ENCODE assay signal across 16 cellular contexts in genomic region chr11:36295926-36296325, GRCh38. TPM values are rescaled to one million over a fixed set of nuclear protein-coding genes. Genes with fewer than 3 reads are reported as not detected.
DNase-seq lines count a peak whose midpoint lies in the region; ATAC-seq and TF ChIP-seq lines count a peak whose summit lies in the region.
"Had no signal": no experiment of that assay in that cellular context is flagged by ENCODE, and none has a peak within 500 bp of the region (broad histone marks: within the 10 kb centered on the region; RNA-seq: fewer than 3 reads in every experiment).

Gene PRR5L, plus strand, starts transcription at chr11:36296288. Its CDS starts 104,834 bp downstream, at chr11:36401122.

- H3F3A ChIP-seq in neural progenitor cell (ENCODE audit: low read depth): no peaks in the 10 kb centered on the region

- H3K36me3 ChIP-seq in neural progenitor cell: no peaks in the 10 kb centered on the region
- H3K36me3 ChIP-seq: heart left ventricle had no signal

- no peak within 1 kb of the TSS for H3K4me3 ChIP-seq in fibroblast of villous mesenchyme (ENCODE audit: low read depth, low read length)
- H3K4me3 ChIP-seq in neural progenitor cell: no peak within 1 kb of the TSS
- H3K4me3 ChIP-seq: heart left ventricle had no signal

- no peak within 1 kb of the TSS for H3K4me2 ChIP-seq in neural progenitor cell

- H3K36me3 Mint-ChIP-seq in activated naive CD8-positive, alpha-beta T cell treated with anti-CD3 and anti-CD28 coated beads, Interleukin-2, amount 10 ng/mL, durations not matched to agents 7 days and 5 days: no peaks in the 10 kb centered on the region
- no peaks in the 10 kb centered on the region for H3K36me3 Mint-ChIP-seq in activated naive CD8-positive, alpha-beta T cell treated with anti-CD3 and anti-CD28 coated beads, Interleukin-2, amount 50 U/mL, for 24 hours (ENCODE audit: low read depth)
- no peaks in the 10 kb centered on the region for H3K36me3 Mint-ChIP-seq in neural progenitor cell
- H3K36me3 Mint-ChIP-seq in activated CD8-positive, alpha-beta T cell treated with anti-CD3 and anti-CD28 coated beads, Interleukin-2, amount 10 ng/mL, durations not matched to agents 7 days and 5 days (ENCODE audit: low read depth): no peaks in the 10 kb centered on the region
- H3K36me3 Mint-ChIP-seq: activated naive CD8-positive, alpha-beta T cell; naive thymus-derived CD8-positive, alpha-beta T cell; stimulated activated effector memory CD8-positive, alpha-beta T cell treated with anti-CD3 and anti-CD28 coated beads, Interleukin-12 subunit alpha, Interleukin-12 subunit beta, amount 100 ng/mL, for 72 hours had no signal

- TF ChIP-seq CTCF in fibroblast of villous mesenchyme (IDR thresholded peaks at IDR 0.05; ENCODE audit: insufficient read depth, low read depth, low read length): no peak
- no peak for TF ChIP-seq CTCF in neural progenitor cell (IDR thresholded peaks at IDR 0.05)

- no peaks in the 10 kb centered on the region for H3K9me3 Mint-ChIP-seq in activated naive CD8-positive, alpha-beta T cell treated with anti-CD3 and anti-CD28 coated beads, Interleukin-2, amount 10 ng/mL, durations not matched to agents 7 days and 5 days
- H3K9me3 Mint-ChIP-seq in activated naive CD8-positive, alpha-beta T cell treated with anti-CD3 and anti-CD28 coated beads, Interleukin-2, amount 50 U/mL, for 24 hours: no peaks in the 10 kb centered on the region
- peaks cover 1% of the 10 kb centered on the region for H3K9me3 Mint-ChIP-seq in neural progenitor cell
- no peaks in the 10 kb centered on the region for H3K9me3 Mint-ChIP-seq in activated CD8-positive, alpha-beta T cell treated with anti-CD3 and anti-CD28 coated beads, Interleukin-2, amount 10 ng/mL, durations not matched to agents 7 days and 5 days (ENCODE audit: insufficient read depth)
- H3K9me3 Mint-ChIP-seq: naive thymus-derived CD8-positive, alpha-beta T cell; stimulated activated effector memory CD8-positive, alpha-beta T cell treated with anti-CD3 and anti-CD28 coated beads, Interleukin-12 subunit alpha, Interleukin-12 subunit beta, amount 100 ng/mL, for 72 hours had no signal

- ATAC-seq in activated naive CD8-positive, alpha-beta T cell treated with anti-CD3 and anti-CD28 coated beads, Interleukin-2, amount 10 ng/mL, durations not matched to agents 7 days and 5 days (ENCODE audit: low read depth): no peak
- no peak for ATAC-seq in activated naive CD8-positive, alpha-beta T cell treated with anti-CD3 and anti-CD28 coated beads, Interleukin-2, amount 50 U/mL, for 24 hours
- no peak for ATAC-seq in GM21423 (IDR thresholded peaks at IDR 0.05; ENCODE audit: unreplicated experiment)
- ATAC-seq in GM19397 (IDR thresholded peaks at IDR 0.05; ENCODE audit: unreplicated experiment): no peak
- ATAC-seq in activated CD8-positive, alpha-beta T cell treated with anti-CD3 and anti-CD28 coated beads, Interleukin-2, amount 10 ng/mL, durations not matched to agents 7 days and 5 days: no peak
- ATAC-seq: heart left ventricle; naive thymus-derived CD8-positive, alpha-beta T cell; stimulated activated effector memory CD8-positive, alpha-beta T cell treated with anti-CD3 and anti-CD28 coated beads, Interleukin-12 subunit alpha, Interleukin-12 subunit beta, amount 100 ng/mL, for 72 hours had no signal

- no peaks in the 10 kb centered on the region for H3K79me2 ChIP-seq in neural progenitor cell (ENCODE audit: low read depth)

- H3K4me1 ChIP-seq in neural progenitor cell: peaks cover 5% of the 10 kb centered on the region

- H3K9ac ChIP-seq in neural progenitor cell: no peak within 1 kb of the TSS

- POLR2A ChIA-PET in activated naive CD8-positive, alpha-beta T cell treated with anti-CD3 and anti-CD28 coated beads, Interleukin-2, amount 10 ng/mL, durations not matched to agents 7 days and 5 days (lab: Charles Lee): no interaction called here
- POLR2A ChIA-PET in activated CD8-positive, alpha-beta T cell treated with anti-CD3 and anti-CD28 coated beads, Interleukin-2, amount 10 ng/mL, durations not matched to agents 7 days and 5 days (lab: Charles Lee): no interaction called here

- H4K20me1 ChIP-seq in neural progenitor cell (ENCODE audit: low read depth): no peaks in the 10 kb centered on the region

- H3K27ac Mint-ChIP-seq in activated naive CD8-positive, alpha-beta T cell treated with anti-CD3 and anti-CD28 coated beads, Interleukin-2, amount 10 ng/mL, durations not matched to agents 7 days and 5 days: no peak within 1 kb of the TSS
- no peak within 1 kb of the TSS for H3K27ac Mint-ChIP-seq in activated naive CD8-positive, alpha-beta T cell treated with anti-CD3 and anti-CD28 coated beads, Interleukin-2, amount 50 U/mL, for 24 hours
- no peak within 1 kb of the TSS for H3K27ac Mint-ChIP-seq in neural progenitor cell
- no peak within 1 kb of the TSS for H3K27ac Mint-ChIP-seq in activated CD8-positive, alpha-beta T cell treated with anti-CD3 and anti-CD28 coated beads, Interleukin-2, amount 10 ng/mL, durations not matched to agents 7 days and 5 days
- H3K27ac Mint-ChIP-seq: activated naive CD8-positive, alpha-beta T cell; naive thymus-derived CD8-positive, alpha-beta T cell; stimulated activated effector memory CD8-positive, alpha-beta T cell treated with anti-CD3 and anti-CD28 coated beads, Interleukin-12 subunit alpha, Interleukin-12 subunit beta, amount 100 ng/mL, for 72 hours had no signal

- no peak within 1 kb of the TSS for H3K27ac ChIP-seq in neural progenitor cell
- H3K27ac ChIP-seq: heart left ventricle had no signal

- peaks cover 5% of the 10 kb centered on the region for H3K27me3 ChIP-seq in neural progenitor cell
- H3K27me3 ChIP-seq: heart left ventricle had no signal

- no peak within 1 kb of the TSS for H3K4me3 Mint-ChIP-seq in activated naive CD8-positive, alpha-beta T cell treated with anti-CD3 and anti-CD28 coated beads, Interleukin-2, amount 10 ng/mL, durations not matched to agents 7 days and 5 days
- no peak within 1 kb of the TSS for H3K4me3 Mint-ChIP-seq in activated naive CD8-positive, alpha-beta T cell treated with anti-CD3 and anti-CD28 coated beads, Interleukin-2, amount 50 U/mL, for 24 hours
- H3K4me3 Mint-ChIP-seq in neural progenitor cell: no peak within 1 kb of the TSS
- no peak within 1 kb of the TSS for H3K4me3 Mint-ChIP-seq in activated CD8-positive, alpha-beta T cell treated with anti-CD3 and anti-CD28 coated beads, Interleukin-2, amount 10 ng/mL, durations not matched to agents 7 days and 5 days
- H3K4me3 Mint-ChIP-seq: activated naive CD8-positive, alpha-beta T cell; naive thymus-derived CD8-positive, alpha-beta T cell; stimulated activated effector memory CD8-positive, alpha-beta T cell treated with anti-CD3 and anti-CD28 coated beads, Interleukin-12 subunit alpha, Interleukin-12 subunit beta, amount 100 ng/mL, for 72 hours had no signal

- CTCF ChIA-PET in activated CD8-positive, alpha-beta T cell treated with anti-CD3 and anti-CD28 coated beads, Interleukin-2, amount 10 ng/mL, durations not matched to agents 7 days and 5 days (lab: Charles Lee): interaction anchor here (1.3 to 13.5 kb wide), 4 partner anchors 168 to 451 kb away, joined by 3 to 201 read pairs (median 91); no protein-coding TSS in a partner anchor

- DNase-seq in activated naive CD8-positive, alpha-beta T cell treated with anti-CD3 and anti-CD28 coated beads, Interleukin-2, amount 10 ng/mL, durations not matched to agents 7 days and 5 days: no peak
- DNase-seq in activated naive CD8-positive, alpha-beta T cell treated with anti-CD3 and anti-CD28 coated beads, Interleukin-2, amount 50 U/mL, for 24 hours: no peak
- no peak for DNase-seq in fibroblast of villous mesenchyme (ENCODE audit: low read depth)
- DNase-seq in neural progenitor cell (ENCODE audit: low spot score): peak; percentile 28
- no peak for DNase-seq in NCI-H82 (lab: John Stamatoyannopoulos, UW)
- DNase-seq in activated CD8-positive, alpha-beta T cell treated with anti-CD3 and anti-CD28 coated beads, Interleukin-2, amount 10 ng/mL, durations not matched to agents 7 days and 5 days: no peak
- DNase-seq: effector CD4-positive, alpha-beta T cell; heart left ventricle; naive thymus-derived CD8-positive, alpha-beta T cell; NCI-H1048; NCI-H526; SIG-M5 had no signal

- H3K4me1 Mint-ChIP-seq in activated naive CD8-positive, alpha-beta T cell treated with anti-CD3 and anti-CD28 coated beads, Interleukin-2, amount 10 ng/mL, durations not matched to agents 7 days and 5 days: no peaks in the 10 kb centered on the region
- H3K4me1 Mint-ChIP-seq in activated naive CD8-positive, alpha-beta T cell treated with anti-CD3 and anti-CD28 coated beads, Interleukin-2, amount 50 U/mL, for 24 hours: peaks cover 5% of the 10 kb centered on the region
- peaks cover 9% of the 10 kb centered on the region for H3K4me1 Mint-ChIP-seq in neural progenitor cell
- H3K4me1 Mint-ChIP-seq in activated CD8-positive, alpha-beta T cell treated with anti-CD3 and anti-CD28 coated beads, Interleukin-2, amount 10 ng/mL, durations not matched to agents 7 days and 5 days (ENCODE audit: low read depth): no peaks in the 10 kb centered on the region
- H3K4me1 Mint-ChIP-seq: naive thymus-derived CD8-positive, alpha-beta T cell had no signal

- H3K9me3 ChIP-seq in neural progenitor cell (ENCODE audit: low read depth): no peaks in the 10 kb centered on the region
- H3K9me3 ChIP-seq: heart left ventricle had no signal

- H3K27me3 Mint-ChIP-seq in activated naive CD8-positive, alpha-beta T cell treated with anti-CD3 and anti-CD28 coated beads, Interleukin-2, amount 10 ng/mL, durations not matched to agents 7 days and 5 days: peaks cover 22% of the 10 kb centered on the region
- H3K27me3 Mint-ChIP-seq in activated naive CD8-positive, alpha-beta T cell treated with anti-CD3 and anti-CD28 coated beads, Interleukin-2, amount 50 U/mL, for 24 hours: no peaks in the 10 kb centered on the region
- H3K27me3 Mint-ChIP-seq in neural progenitor cell (ENCODE audit: insufficient read depth, low read depth): peaks cover 6% of the 10 kb centered on the region
- H3K27me3 Mint-ChIP-seq in activated CD8-positive, alpha-beta T cell treated with anti-CD3 and anti-CD28 coated beads, Interleukin-2, amount 10 ng/mL, durations not matched to agents 7 days and 5 days (ENCODE audit: low read depth): peaks cover 6% of the 10 kb centered on the region

- no peak within 1 kb of the TSS for H2AFZ ChIP-seq in neural progenitor cell (replicated peaks)

RNA-seq across cellular contexts. Expression of gene PRR5L, which starts in this region (rescaled TPM):
- 10 to 100 TPM; 23.6 to 29.1 TPM for total RNA-seq in activated naive CD8-positive, alpha-beta T cell treated with anti-CD3 and anti-CD28 coated beads, Interleukin-2, amount 10 ng/mL, durations not matched to agents 7 days and 5 days
- 35.4 and 57.0 TPM in 2 replicates for total RNA-seq in fibroblast of villous mesenchyme
- total RNA-seq in neural progenitor cell (ENCODE audit: low replicate concordance): 14.7 and 23.4 TPM in 2 replicates
- total RNA-seq in activated CD8-positive, alpha-beta T cell treated with anti-CD3 and anti-CD28 coated beads, Interleukin-2, amount 10 ng/mL, durations not matched to agents 7 days and 5 days: 1 to 10 TPM; 3.4 to 4.5 TPM
